ENCODE assay signal across 8 cellular contexts in the genomic region with DNA sequence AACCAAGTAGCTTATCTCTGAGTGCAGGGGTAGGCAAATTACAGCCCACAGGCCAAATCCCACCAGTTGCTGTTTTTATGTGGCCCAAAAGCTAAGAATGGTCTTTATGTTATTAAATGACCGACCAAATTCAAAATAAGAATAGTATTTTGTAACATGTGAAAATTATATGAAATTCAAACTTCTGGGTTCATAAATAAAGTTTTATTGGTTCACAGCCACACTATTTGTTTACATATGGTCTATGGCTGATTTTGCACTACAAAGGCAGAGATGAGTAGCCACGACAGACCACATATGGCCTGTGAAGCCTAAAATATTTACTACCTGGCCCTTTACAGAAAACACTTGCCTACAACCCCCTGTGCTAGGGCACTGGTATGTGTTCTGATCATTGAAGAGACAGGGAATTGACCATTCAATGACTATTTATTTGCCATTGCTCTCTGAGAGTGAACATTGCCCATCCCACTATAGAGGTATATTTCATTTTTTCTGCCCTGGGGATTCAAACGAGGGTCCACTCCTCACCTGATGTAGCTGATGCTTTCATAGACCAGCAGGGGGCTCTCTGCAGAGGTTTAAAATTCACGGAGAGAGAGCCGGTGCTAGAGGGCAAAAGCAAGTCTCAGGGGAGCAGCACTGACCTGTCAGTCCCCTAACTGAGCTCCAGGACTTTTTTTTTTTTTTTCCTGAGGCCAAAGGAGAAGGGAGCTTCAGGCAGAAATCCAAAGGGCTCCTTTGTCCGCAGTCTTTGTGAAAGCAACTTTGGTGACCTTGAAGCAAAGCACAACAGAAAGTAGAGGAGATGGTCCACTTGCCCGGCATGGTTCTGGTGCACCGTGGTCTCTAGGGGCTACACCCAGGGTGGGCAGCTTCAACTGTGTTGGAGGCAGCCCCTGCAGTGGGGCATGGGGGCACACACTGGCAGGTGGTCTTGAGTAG.
DNase-seq lines count a peak whose midpoint lies in the region; ATAC-seq and TF ChIP-seq lines count a peak whose summit lies in the region.

No MANE protein-coding gene starts in this region.

- ATAC-seq in GM18511 (IDR thresholded peaks at IDR 0.05; ENCODE audit: unreplicated experiment) = no peak
- ATAC-seq in HG03025 (IDR thresholded peaks at IDR 0.05; ENCODE audit: low FRiP score, unreplicated experiment) = no peak

- peaks cover 29% of the 10 kb centered on the region for H3K27me3 ChIP-seq in neutrophil

- no peak overlapping the region for H3K27ac ChIP-seq in neutrophil

- in situ Hi-C loops in GM13976 (cut with MboI; ENCODE audit: low sequenced_read_pairs, unreplicated experiment) = loop anchor here (10.0 kb wide), 1 partner anchor 72 kb away; no protein-coding TSS in a partner anchor

- TF ChIP-seq CTCF in GM13976 (IDR thresholded peaks at IDR 0.05; ENCODE audit: borderline replicate concordance, control extremely low read depth, extremely low read depth, insufficient read depth, missing control alignments) (peak; percentile 53), neutrophil (IDR thresholded peaks at IDR 0.05) (peak; percentile 67)

- H3K4me1 ChIP-seq in neutrophil (ENCODE audit: control insufficient read depth in 1 of 2, insufficient read depth in 1 of 2, low read depth in 1 of 2, low read length in 1 of 2) = peaks cover 16 to 20% of the 10 kb centered on the region in 2 experiments

- no peaks in the 10 kb centered on the region for H3K9me3 ChIP-seq in neutrophil

- DNase-seq in AG20443 (ENCODE audit: low spot score) = peak; percentile 63
- DNase-seq in GM13976 (ENCODE audit: low spot score) = peak; percentile 77
- DNase-seq in NCI-H345 (lab: John Stamatoyannopoulos, UW) = peak; percentile 58
- peak; percentile 19 to 29 for DNase-seq in activated CD4-positive, alpha-beta T cell treated with anti-CD3 and anti-CD28 coated beads, Interleukin-2, amount 50 U/mL, for 48 hours
- DNase-seq in erythroblast (lab: John Stamatoyannopoulos, UW) = peak; percentile 21 to 43

- H3K36me3 ChIP-seq in neutrophil = no peaks in the 10 kb centered on the region

- no peak for TF ChIP-seq POLR2A in erythroblast (IDR thresholded peaks at IDR 0.05; ENCODE audit: low read length)

- H3K4me3 ChIP-seq in neutrophil (ENCODE audit: low read depth in 1 of 2, low read length in 1 of 2) = no peak overlapping the region

Comparison
In these comparisons a context has a peak if more than half of its experiments do, and no peak if none do; other contexts are left out.
1. DNase-seq: peak in every context shown above with its lines; median percentile 77 in GM13976; 63 in AG20443; 58 in NCI-H345; 32 in erythroblast; 24 in activated CD4-positive, alpha-beta T cell treated with anti-CD3 and anti-CD28 coated beads, Interleukin-2, amount 50 U/mL, for 48 hours.